ENCODE assay signal across 17 cellular contexts in genomic region chr4:123305746-123306145, GRCh38.
"Had no signal": no experiment of that assay in that cellular context is flagged by ENCODE, and none has a peak within 500 bp of the region (broad histone marks: within the 10 kb centered on the region; RNA-seq: fewer than 3 reads in every experiment).

No MANE protein-coding gene starts in this region.

- H3K9me3 ChIP-seq: esophagus muscularis mucosa, tibial nerve, vagina had no signal

- H3K27ac Mint-ChIP-seq: activated CD8-positive, alpha-beta memory T cell treated with anti-CD3 and anti-CD28 coated beads, Interleukin-2, amount 10 ng/mL, durations not matched to agents 7 days and 5 days; activated naive CD8-positive, alpha-beta T cell; dendritic cell treated with granulocyte-macrophage colony-stimulating factor and Interleukin-4, amounts not matched to agents 40 ng/mL and 50 ng/mL, for 4 days; naive thymus-derived CD4-positive, alpha-beta T cell had no signal

- H3K4me1 ChIP-seq: foreskin keratinocyte, vagina had no signal

- H3K36me3 ChIP-seq: esophagus muscularis mucosa, tibial nerve, vagina had no signal

- H3K9me3 Mint-ChIP-seq: activated T-cell treated with anti-CD3 and anti-CD28 coated beads, Interleukin-2, amount 50 U/mL, for 4 hours; dendritic cell treated with granulocyte-macrophage colony-stimulating factor and Interleukin-4, amounts not matched to agents 40 ng/mL and 50 ng/mL, for 4 days had no signal

- H3K27me3 ChIP-seq: esophagus muscularis mucosa, foreskin keratinocyte, tibial nerve, vagina had no signal

- H3K4me3 Mint-ChIP-seq: activated CD8-positive, alpha-beta memory T cell treated with anti-CD3 and anti-CD28 coated beads, Interleukin-2, amount 10 ng/mL, durations not matched to agents 7 days and 5 days; activated naive CD8-positive, alpha-beta T cell; activated T-cell treated with anti-CD3 and anti-CD28 coated beads, Interleukin-2, amount 50 U/mL, for 4 hours; dendritic cell treated with granulocyte-macrophage colony-stimulating factor and Interleukin-4, amounts not matched to agents 40 ng/mL and 50 ng/mL, for 4 days; naive thymus-derived CD4-positive, alpha-beta T cell had no signal

- H3K27ac ChIP-seq: esophagus muscularis mucosa, foreskin keratinocyte, tibial nerve, vagina had no signal

- H3K4me1 Mint-ChIP-seq: activated CD8-positive, alpha-beta memory T cell treated with anti-CD3 and anti-CD28 coated beads, Interleukin-2, amount 10 ng/mL, durations not matched to agents 7 days and 5 days had no signal

- H3K27me3 Mint-ChIP-seq: activated CD8-positive, alpha-beta memory T cell treated with anti-CD3 and anti-CD28 coated beads, Interleukin-2, amount 10 ng/mL, durations not matched to agents 7 days and 5 days; activated naive CD8-positive, alpha-beta T cell; dendritic cell treated with granulocyte-macrophage colony-stimulating factor and Interleukin-4, amounts not matched to agents 40 ng/mL and 50 ng/mL, for 4 days; naive thymus-derived CD4-positive, alpha-beta T cell had no signal

- H3K4me3 ChIP-seq: esophagus muscularis mucosa, lung, tibial nerve, vagina had no signal

- DNase-seq: activated CD4-positive, alpha-beta T cell treated with anti-CD3 and anti-CD28 coated beads, Interleukin-2, amount 50 U/mL, for 48 hours; activated CD8-positive, alpha-beta memory T cell treated with anti-CD3 and anti-CD28 coated beads, Interleukin-2, amount 10 ng/mL, durations not matched to agents 7 days and 5 days; activated effector memory CD4-positive, alpha-beta T cell treated with anti-CD3 and anti-CD28 coated beads, Interleukin-2, amount 50 U/mL, for 16 hours; activated T-cell treated with anti-CD3 and anti-CD28 coated beads, Interleukin-2, amount 50 U/mL, for 4 hours; amygdala; cerebellar nuclear complex; foreskin keratinocyte; left cardiac atrium; naive thymus-derived CD4-positive, alpha-beta T cell; stimulated activated CD4-positive, alpha-beta T cell treated with anti-CD3 and anti-CD28 coated beads, Interleukin-4, amount 100 ng/mL, for 4 hours; T-helper 2 cell had no signal
